In the genomic region with DNA sequence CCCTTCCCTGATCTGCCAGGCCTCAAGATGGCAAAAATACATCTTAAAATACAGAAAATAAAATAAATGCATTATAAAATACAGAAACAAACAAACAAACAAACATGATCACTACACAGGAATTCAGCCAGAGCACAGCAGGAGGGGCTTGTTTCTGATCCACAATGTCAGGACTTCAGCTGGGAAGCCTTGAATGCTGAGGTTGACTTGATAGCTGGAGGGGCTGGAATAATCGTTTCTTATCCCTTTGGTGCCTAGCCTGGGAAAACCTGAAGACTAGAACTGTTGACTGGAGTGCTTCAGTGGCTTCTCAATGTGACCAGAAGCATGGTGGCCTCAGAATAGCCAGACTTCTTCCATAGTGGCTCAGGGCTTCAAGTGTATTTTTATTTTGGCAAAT, we compare ENCODE assay signal across 33 cellular contexts.
"Had no signal": no experiment of that assay in that cellular context is flagged by ENCODE, and none has a peak within 500 bp of the region (broad histone marks: within the 10 kb centered on the region; RNA-seq: fewer than 3 reads in every experiment).

No MANE protein-coding gene starts in this region.

- H3K9me3 ChIP-seq: adrenal gland, body of pancreas, breast epithelium had no signal

- H3K4me1 ChIP-seq: body of pancreas, breast epithelium had no signal

- H3K4me3 ChIP-seq: adrenal gland, body of pancreas, breast epithelium had no signal

- H3K36me3 Mint-ChIP-seq: activated CD4-positive, alpha-beta memory T cell treated with anti-CD3 and anti-CD28 coated beads for 36 hours; activated naive CD4-positive, alpha-beta T cell treated with anti-CD3 and anti-CD28 coated beads, Interleukin-2, amount 50 U/mL, for 72 hours; activated naive CD8-positive, alpha-beta T cell treated with anti-CD3 and anti-CD28 coated beads for 36 hours; T-cell had no signal

- H3K27me3 ChIP-seq: adrenal gland, body of pancreas, brain microvascular endothelial cell, breast epithelium had no signal

- H3K27ac ChIP-seq: adrenal gland, body of pancreas, brain microvascular endothelial cell, breast epithelium, VCaP had no signal

- H3K27ac Mint-ChIP-seq: activated B cell treated with CpG ODN at 0.5 μM for 24 hours; activated CD4-positive, alpha-beta memory T cell treated with anti-CD3 and anti-CD28 coated beads for 36 hours; activated CD4-positive, alpha-beta T cell treated with anti-CD3 and anti-CD28 coated beads, Interleukin-2, amount 10 ng/mL, durations not matched to agents 24 days and 14 days; activated CD8-positive, alpha-beta T cell treated with anti-CD3 and anti-CD28 coated beads for 36 hours; activated naive CD4-positive, alpha-beta T cell treated with anti-CD3 and anti-CD28 coated beads for 36 hours; activated naive CD8-positive, alpha-beta T cell treated with anti-CD3 and anti-CD28 coated beads for 36 hours; activated T-cell treated with anti-CD3 and anti-CD28 coated beads, Interleukin-2, amount 50 U/mL, for 72 hours; activated T-helper 1 cell treated with anti-CD3 and anti-CD28 coated beads, Interleukin-12 subunit alpha, Interleukin-12 subunit beta, Interleukin-2, Interleukin-4 antibody, amounts not matched to agents 30 ng/mL and 10 ng/mL and 1 ng/mL, durations not matched to agents 14 hours and 24 hours and 36 hours; activated T-helper 17 cell treated with anti-CD3 and anti-CD28 coated beads, Interleukin-2, amount 50 U/mL, for 72 hours; T-cell; T-helper 2 cell treated with Interferon-gamma antibody and Interleukin-4, amounts not matched to agents 5 μg/mL and 100 μg/mL, for 36 hours had no signal

- H3K4me1 Mint-ChIP-seq: activated B cell treated with CpG ODN at 0.5 μM for 24 hours; activated CD4-positive, alpha-beta T cell treated with anti-CD3 and anti-CD28 coated beads, Interleukin-2, amount 10 ng/mL, durations not matched to agents 24 days and 14 days; activated naive CD8-positive, alpha-beta T cell treated with anti-CD3 and anti-CD28 coated beads for 36 hours; activated T-helper 17 cell treated with anti-CD3 and anti-CD28 coated beads, Interleukin-2, amount 50 U/mL, for 72 hours had no signal

- ATAC-seq: activated CD8-positive, alpha-beta T cell treated with anti-CD3 and anti-CD28 coated beads for 36 hours; activated naive CD4-positive, alpha-beta T cell treated with anti-CD3 and anti-CD28 coated beads, Interleukin-2, amount 50 U/mL, for 72 hours; activated T-cell treated with anti-CD3 and anti-CD28 coated beads, Interleukin-2, amount 50 U/mL, for 4 hours; activated T-cell treated with anti-CD3 and anti-CD28 coated beads, Interleukin-2, amount 50 U/mL, for 72 hours; activated T-helper 17 cell treated with anti-CD3 and anti-CD28 coated beads, Interleukin-2, amount 50 U/mL, for 72 hours; body of pancreas; T-cell had no signal

- H3K36me3 ChIP-seq: adrenal gland, brain microvascular endothelial cell, breast epithelium had no signal

- DNase-seq: activated B cell treated with CpG ODN at 0.5 μM for 24 hours; activated CD4-positive, alpha-beta memory T cell treated with anti-CD3 and anti-CD28 coated beads for 36 hours; activated CD4-positive, alpha-beta T cell treated with anti-CD3 and anti-CD28 coated beads for 4 hours; activated CD4-positive, alpha-beta T cell treated with anti-CD3 and anti-CD28 coated beads, Interleukin-2, amount 10 ng/mL, durations not matched to agents 24 days and 14 days; activated CD4-positive, alpha-beta T cell treated with anti-CD3 and anti-CD28 coated beads, Interleukin-2, amount 50 U/mL, for 1 hour; activated CD4-positive, alpha-beta T cell treated with anti-CD3 and anti-CD28 coated beads, Interleukin-2, amount 50 U/mL, for 4 hours; activated CD4-positive, CD25-positive, alpha-beta regulatory T cell treated with anti-CD3 and anti-CD28 coated beads, Interleukin-2, amount 50 U/mL, for 72 hours; activated CD8-positive, alpha-beta memory T cell treated with anti-CD3 and anti-CD28 coated beads, Interleukin-2, amount 50 U/mL, for 4 hours; activated CD8-positive, alpha-beta T cell treated with anti-CD3 and anti-CD28 coated beads for 36 hours; activated effector memory CD4-positive, alpha-beta T cell treated with anti-CD3 and anti-CD28 coated beads, Interleukin-2, amount 50 U/mL, for 16 hours; activated gamma-delta T cell treated with Interleukin-2 at 50 U/mL for 16 hours; activated naive CD4-positive, alpha-beta T cell; activated naive CD4-positive, alpha-beta T cell treated with anti-CD3 and anti-CD28 coated beads for 36 hours; activated naive CD4-positive, alpha-beta T cell treated with anti-CD3 and anti-CD28 coated beads, Interleukin-2, amount 50 U/mL, for 16 hours; activated naive CD8-positive, alpha-beta T cell treated with anti-CD3 and anti-CD28 coated beads for 36 hours; activated T-cell treated with anti-CD3 and anti-CD28 coated beads for 4 hours; activated T-cell treated with anti-CD3 and anti-CD28 coated beads, Interleukin-2, amount 50 U/mL, for 1 hour; activated T-cell treated with anti-CD3 and anti-CD28 coated beads, Interleukin-2, amount 50 U/mL, for 4 hours; activated T-cell treated with anti-CD3 and anti-CD28 coated beads, Interleukin-2, amount 50 U/mL, for 72 hours; adrenal gland; amniotic stem cell; body of pancreas; brain microvascular endothelial cell; central memory CD4-positive, alpha-beta T cell; T-cell; T-helper 2 cell; T-helper 9 cell had no signal

- H3K4me3 Mint-ChIP-seq: activated B cell treated with CpG ODN at 0.5 μM for 24 hours; activated CD4-positive, alpha-beta memory T cell treated with anti-CD3 and anti-CD28 coated beads for 36 hours; activated CD4-positive, alpha-beta T cell treated with anti-CD3 and anti-CD28 coated beads, Interleukin-2, amount 10 ng/mL, durations not matched to agents 24 days and 14 days; activated CD8-positive, alpha-beta T cell treated with anti-CD3 and anti-CD28 coated beads for 36 hours; activated naive CD4-positive, alpha-beta T cell treated with anti-CD3 and anti-CD28 coated beads for 36 hours; activated naive CD8-positive, alpha-beta T cell treated with anti-CD3 and anti-CD28 coated beads for 36 hours; activated T-cell treated with anti-CD3 and anti-CD28 coated beads, Interleukin-2, amount 50 U/mL, for 4 hours; activated T-cell treated with anti-CD3 and anti-CD28 coated beads, Interleukin-2, amount 50 U/mL, for 72 hours; activated T-helper 1 cell treated with anti-CD3 and anti-CD28 coated beads, Interleukin-12 subunit alpha, Interleukin-12 subunit beta, Interleukin-2, Interleukin-4 antibody, amounts not matched to agents 30 ng/mL and 10 ng/mL and 1 ng/mL, durations not matched to agents 14 hours and 24 hours and 36 hours; activated T-helper 17 cell treated with anti-CD3 and anti-CD28 coated beads, Interleukin-2, amount 50 U/mL, for 72 hours; T-cell; T-helper 2 cell treated with Interferon-gamma antibody and Interleukin-4, amounts not matched to agents 5 μg/mL and 100 μg/mL, for 36 hours had no signal

- H3K9me3 Mint-ChIP-seq: activated CD4-positive, alpha-beta memory T cell treated with anti-CD3 and anti-CD28 coated beads for 36 hours; activated CD4-positive, alpha-beta T cell treated with anti-CD3 and anti-CD28 coated beads, Interleukin-2, amount 10 ng/mL, durations not matched to agents 24 days and 14 days; activated CD8-positive, alpha-beta T cell treated with anti-CD3 and anti-CD28 coated beads for 36 hours; activated naive CD4-positive, alpha-beta T cell treated with anti-CD3 and anti-CD28 coated beads for 36 hours; activated naive CD4-positive, alpha-beta T cell treated with anti-CD3 and anti-CD28 coated beads, Interleukin-2, amount 50 U/mL, for 72 hours; activated naive CD8-positive, alpha-beta T cell treated with anti-CD3 and anti-CD28 coated beads for 36 hours; activated T-cell treated with anti-CD3 and anti-CD28 coated beads, Interleukin-2, amount 50 U/mL, for 4 hours; activated T-cell treated with anti-CD3 and anti-CD28 coated beads, Interleukin-2, amount 50 U/mL, for 72 hours; activated T-helper 1 cell treated with anti-CD3 and anti-CD28 coated beads, Interleukin-12 subunit alpha, Interleukin-12 subunit beta, Interleukin-2, Interleukin-4 antibody, amounts not matched to agents 30 ng/mL and 10 ng/mL and 1 ng/mL, durations not matched to agents 14 hours and 24 hours and 36 hours; activated T-helper 17 cell treated with anti-CD3 and anti-CD28 coated beads, Interleukin-2, amount 50 U/mL, for 72 hours; T-cell; T-helper 2 cell treated with Interferon-gamma antibody and Interleukin-4, amounts not matched to agents 5 μg/mL and 100 μg/mL, for 36 hours had no signal
